ENCODE assay signal across 8 cellular contexts in genomic region chr21:34983680-34984086, GRCh38.
DNase-seq lines count a peak whose midpoint lies in the region; ATAC-seq, FAIRE-seq and TF ChIP-seq lines count a peak whose summit lies in the region.

No MANE protein-coding gene starts in this region.

- POLR2A ChIA-PET in RWPE1 (lab: Yijun Ruan, JAX; ENCODE audit: low non-redundant PET) = no interaction called here
- POLR2A ChIA-PET in activated naive CD8-positive, alpha-beta T cell treated with anti-CD3 and anti-CD28 coated beads, Interleukin-2, amount 10 ng/mL, durations not matched to agents 7 days and 5 days (lab: Charles Lee) = interaction anchor here (1.0 to 2.6 kb wide), 13 partner anchors 9 to 244 kb away, joined by 3 to 14 read pairs (median 4); no protein-coding TSS in a partner anchor

- peak; percentile 59 for ATAC-seq in activated naive CD8-positive, alpha-beta T cell treated with anti-CD3 and anti-CD28 coated beads, Interleukin-2, amount 10 ng/mL, durations not matched to agents 7 days and 5 days (ENCODE audit: low read depth)
- ATAC-seq in GM21381 (IDR thresholded peaks at IDR 0.05; ENCODE audit: unreplicated experiment) = no peak

- peaks cover 55% of the 10 kb centered on the region for H3K4me1 Mint-ChIP-seq in activated naive CD8-positive, alpha-beta T cell treated with anti-CD3 and anti-CD28 coated beads, Interleukin-2, amount 10 ng/mL, durations not matched to agents 7 days and 5 days

- no peak for FAIRE-seq in GM12892 (lab: Jason Lieb, UNC)

- H3K36me3 ChIP-seq in GM06990 (ENCODE audit: control insufficient read depth, insufficient read depth, low read length) = no peaks in the 10 kb centered on the region

- H3K27ac ChIP-seq in RWPE1 (no peak overlapping the region), dorsolateral prefrontal cortex (no peak overlapping the region)

- no peaks in the 10 kb centered on the region for H3K36me3 Mint-ChIP-seq in activated naive CD8-positive, alpha-beta T cell treated with anti-CD3 and anti-CD28 coated beads, Interleukin-2, amount 10 ng/mL, durations not matched to agents 7 days and 5 days

- DNase-seq in GM06990 (ENCODE audit: extremely low read depth, insufficient read length) = peak; percentile 12
- DNase-seq in RWPE1 (ENCODE audit: low spot score) = peak; percentile 12
- no peak for DNase-seq in activated naive CD8-positive, alpha-beta T cell treated with anti-CD3 and anti-CD28 coated beads, Interleukin-2, amount 10 ng/mL, durations not matched to agents 7 days and 5 days
- DNase-seq in stimulated activated CD4-positive, alpha-beta T cell treated with anti-CD3 and anti-CD28 coated beads, Interleukin-15, amount 100 ng/mL, for 48 hours (ENCODE audit: low read depth in 2 of 2) = peak; percentile 67 to 68
- DNase-seq in dorsolateral prefrontal cortex = no peak
- DNase-seq in DMS153 treated with DMSO at 0.1 percent for 48 hours (lab: John Stamatoyannopoulos, UW; ENCODE audit: unreplicated experiment) = no peak
- DNase-seq in GM12892 (ENCODE audit: insufficient read length) = no peak

- CTCF ChIA-PET in RWPE1 (lab: Yijun Ruan, JAX) = no interaction called here

- no peak for TF ChIP-seq CTCF in GM06990 (IDR thresholded peaks at IDR 0.05; ENCODE audit: insufficient read depth, low read length, poor library complexity, severe bottlenecking)
- TF ChIP-seq CTCF in RWPE1 (conservative IDR thresholded peaks at IDR 0.05; ENCODE audit: low read depth) = no peak
- TF ChIP-seq CTCF in dorsolateral prefrontal cortex (IDR thresholded peaks at IDR 0.05 in 54 of 56, conservative IDR thresholded peaks at IDR 0.05 in 2 of 56; ENCODE audit: low read depth in 1 of 56, partially characterized antibody in 56 of 56) = no peak

- H3K27me3 ChIP-seq in GM06990 (replicated peaks; ENCODE audit: control insufficient read depth, insufficient read depth, low read length) (no peaks in the 10 kb centered on the region), dorsolateral prefrontal cortex (peaks cover 0 to 59% (median 6%) of the 10 kb centered on the region in 45 donors)

- H3K27ac Mint-ChIP-seq in activated naive CD8-positive, alpha-beta T cell treated with anti-CD3 and anti-CD28 coated beads, Interleukin-2, amount 10 ng/mL, durations not matched to agents 7 days and 5 days = peak overlapping the region; percentile 77

- peaks cover 28% of the 10 kb centered on the region for H3K27me3 Mint-ChIP-seq in activated naive CD8-positive, alpha-beta T cell treated with anti-CD3 and anti-CD28 coated beads, Interleukin-2, amount 10 ng/mL, durations not matched to agents 7 days and 5 days

- no peak overlapping the region for H3K4me3 ChIP-seq in GM06990 (replicated peaks; ENCODE audit: low read depth, low read length)
- no peak overlapping the region for H3K4me3 ChIP-seq in dorsolateral prefrontal cortex

- no peaks in the 10 kb centered on the region for H3K9me3 Mint-ChIP-seq in activated naive CD8-positive, alpha-beta T cell treated with anti-CD3 and anti-CD28 coated beads, Interleukin-2, amount 10 ng/mL, durations not matched to agents 7 days and 5 days

- intact Hi-C loops in dorsolateral prefrontal cortex (cut with DNase I) = no loop called here

- no peak for TF ChIP-seq POLR2A in GM12892 (IDR thresholded peaks at IDR 0.05; ENCODE audit: low read depth, low read length)

- H3K4me3 Mint-ChIP-seq in activated naive CD8-positive, alpha-beta T cell treated with anti-CD3 and anti-CD28 coated beads, Interleukin-2, amount 10 ng/mL, durations not matched to agents 7 days and 5 days = peak overlapping the region; percentile 73

Comparison
In these comparisons a context has a peak if more than half of its experiments do, and no peak if none do; other contexts are left out.
1. DNase-seq: peak in GM06990 (single experiment), RWPE1 (single experiment) and stimulated activated CD4-positive, alpha-beta T cell treated with anti-CD3 and anti-CD28 coated beads, Interleukin-15, amount 100 ng/mL, for 48 hours (2 of 2); none in activated naive CD8-positive, alpha-beta T cell treated with anti-CD3 and anti-CD28 coated beads, Interleukin-2, amount 10 ng/mL, durations not matched to agents 7 days and 5 days (single experiment), dorsolateral prefrontal cortex (0 of 10), DMS153 treated with DMSO at 0.1 percent for 48 hours (single experiment) and GM12892 (single experiment).